In genomic region chr1:121216676-121217075, GRCh38 we compare ENCODE assay signal across 3 cellular contexts. TPM values are rescaled to one million over a fixed set of nuclear protein-coding genes. Genes with fewer than 3 reads are reported as not detected.
"Had no signal": no experiment of that assay in that cellular context is flagged by ENCODE, and none has a peak within 500 bp of the region (broad histone marks: within the 10 kb centered on the region; RNA-seq: fewer than 3 reads in every experiment).

No MANE protein-coding gene starts in this region.

RNA-seq across cellular contexts. Expression of gene FAM72B, which starts 32.5 kb away (rescaled TPM):
- total RNA-seq: ascending aorta, body of pancreas, bronchial epithelial cell had no signal
